ENCODE assay signal across 17 cellular contexts in genomic region chr4:87644286-87644685, GRCh38. TPM values are rescaled to one million over a fixed set of nuclear protein-coding genes. Genes with fewer than 3 reads are reported as not detected.
DNase-seq lines count a peak whose midpoint lies in the region; ATAC-seq and TF ChIP-seq lines count a peak whose summit lies in the region.
"Had no signal": no experiment of that assay in that cellular context is flagged by ENCODE, and none has a peak within 500 bp of the region (broad histone marks: within the 10 kb centered on the region; RNA-seq: fewer than 3 reads in every experiment).

No MANE protein-coding gene starts in this region.

- no peaks in the 10 kb centered on the region for H3K9me3 ChIP-seq in A673 (ENCODE audit: low read depth, low read length, poor library complexity, severe bottlenecking)
- H3K9me3 ChIP-seq: HAP-1 had no signal

- H3K4me3 Mint-ChIP-seq in neural crest cell, result no peak overlapping the region
- H3K4me3 Mint-ChIP-seq in immature natural killer cell, result no peak overlapping the region
- no peak overlapping the region for H3K4me3 Mint-ChIP-seq in stimulated activated memory B cell treated with anti-CD40 and anti-IgM and Interleukin-4, amounts not matched to agents 10 μg/mL and 1 μg/mL and 100 μg/mL, for 72 hours
- H3K4me3 Mint-ChIP-seq: CD4-positive, alpha-beta memory T cell had no signal

- no peaks in the 10 kb centered on the region for H3K27me3 ChIP-seq in A673 (replicated peaks; ENCODE audit: insufficient read depth, low read depth, low read length, poor library complexity)

- peaks cover 8% of the 10 kb centered on the region for H3K9me3 Mint-ChIP-seq in neural crest cell
- H3K9me3 Mint-ChIP-seq in immature natural killer cell, result peaks cover 0 to 2% (median 0%) of the 10 kb centered on the region in 6 donors
- peaks cover under 1% of the 10 kb centered on the region for H3K9me3 Mint-ChIP-seq in stimulated activated memory B cell treated with anti-CD40 and anti-IgM and Interleukin-4, amounts not matched to agents 10 μg/mL and 1 μg/mL and 100 μg/mL, for 72 hours
- H3K9me3 Mint-ChIP-seq: CD4-positive, alpha-beta memory T cell had no signal

- no peaks in the 10 kb centered on the region for H3K4me1 ChIP-seq in A673 (ENCODE audit: insufficient read depth, low read length, poor library complexity, severe bottlenecking)
- H3K4me1 ChIP-seq: HAP-1 had no signal

- no peaks in the 10 kb centered on the region for H3K36me3 ChIP-seq in A673 (ENCODE audit: insufficient read depth, low read length, poor library complexity, severe bottlenecking)
- H3K36me3 ChIP-seq: HAP-1 had no signal

- H3K4me1 Mint-ChIP-seq in neural crest cell (no peaks in the 10 kb centered on the region), immature natural killer cell (no peaks in the 10 kb centered on the region)
- H3K4me1 Mint-ChIP-seq in stimulated activated memory B cell treated with anti-CD40 and anti-IgM and Interleukin-4, amounts not matched to agents 10 μg/mL and 1 μg/mL and 100 μg/mL, for 72 hours, result no peaks in the 10 kb centered on the region

- H3K36me3 Mint-ChIP-seq in neural crest cell (ENCODE audit: low read depth) (peaks cover 2% of the 10 kb centered on the region), immature natural killer cell (no peaks in the 10 kb centered on the region)
- no peaks in the 10 kb centered on the region for H3K36me3 Mint-ChIP-seq in stimulated activated memory B cell treated with anti-CD40 and anti-IgM and Interleukin-4, amounts not matched to agents 10 μg/mL and 1 μg/mL and 100 μg/mL, for 72 hours
- H3K36me3 Mint-ChIP-seq: CD4-positive, alpha-beta memory T cell had no signal

- H3K27ac Mint-ChIP-seq in neural crest cell (ENCODE audit: unreplicated experiment) (no peak overlapping the region), immature natural killer cell (no peak overlapping the region)
- no peak overlapping the region for H3K27ac Mint-ChIP-seq in stimulated activated memory B cell treated with anti-CD40 and anti-IgM and Interleukin-4, amounts not matched to agents 10 μg/mL and 1 μg/mL and 100 μg/mL, for 72 hours
- H3K27ac Mint-ChIP-seq: CD4-positive, alpha-beta memory T cell had no signal

- intact Hi-C loops in A673 (cut with micrococcal nuclease; ENCODE audit: unreplicated experiment), result no loop called here

- ATAC-seq in SK-N-SH treated with all-trans-retinoic acid at 6 μM for 48 hours (0 out of 3 replicates have a peak, but pooled peaks have one; percentile 35), GM18870 (IDR thresholded peaks at IDR 0.05; ENCODE audit: unreplicated experiment) (no peak)
- ATAC-seq in stimulated activated memory B cell treated with anti-CD40 and anti-IgM and Interleukin-4, amounts not matched to agents 10 μg/mL and 1 μg/mL and 100 μg/mL, for 72 hours, result no peak
- ATAC-seq: Panc1, Right ventricle myocardium inferior had no signal

- 0 out of 2 replicates have a peak, but pooled peaks have one; percentile 13 for TF ChIP-seq CTCF in A673 (conservative IDR thresholded peaks at IDR 0.05; ENCODE audit: low read depth, low read length)
- TF ChIP-seq CTCF in GM12873 (IDR thresholded peaks at IDR 0.05; ENCODE audit: insufficient read depth, low read depth, low read length, missing control alignments), result peak; percentile 3
- TF ChIP-seq CTCF in neural crest cell (conservative IDR thresholded peaks at IDR 0.05), result peak; percentile 27

- H3K27me3 Mint-ChIP-seq in neural crest cell (ENCODE audit: low read depth) (no peaks in the 10 kb centered on the region), immature natural killer cell (ENCODE audit: low read depth in 3 of 3) (peaks cover 0 to 8% (median 0%) of the 10 kb centered on the region in 3 donors)
- H3K27me3 Mint-ChIP-seq in stimulated activated memory B cell treated with anti-CD40 and anti-IgM and Interleukin-4, amounts not matched to agents 10 μg/mL and 1 μg/mL and 100 μg/mL, for 72 hours, result peaks cover 2% of the 10 kb centered on the region

- no peak for DNase-seq in A673 (ENCODE audit: low spot score)
- no peak for DNase-seq in neural crest cell (ENCODE audit: low read depth, low spot score)
- DNase-seq in immature natural killer cell, result no peak
- no peak for DNase-seq in SW 1271 (lab: John Stamatoyannopoulos, UW)
- DNase-seq: CD4-positive, alpha-beta memory T cell; NCI-H1092; NCI-H226; NCI-H526 treated with DMSO at 0.1 percent for 48 hours; NK-92 treated with Interleukin-12 subunit alpha and Interleukin-12 subunit beta, amount 100 ng/mL, for 24 hours had no signal

- H3K4me3 ChIP-seq in A673 (ENCODE audit: low read depth, low read length, poor library complexity, severe bottlenecking), result no peak overlapping the region
- H3K4me3 ChIP-seq: HAP-1, SK-N-MC had no signal

- CTCF ChIA-PET in A673 (lab: Charles Lee), result no interaction called here

- POLR2A ChIA-PET in A673 (lab: Charles Lee; ENCODE audit: low non-redundant PET), result no interaction called here

- no TSS peak for BruUV-seq in A673 (replicated peaks; lab: Mats Ljungman, UMichigan)

- H3K27ac ChIP-seq in A673 (ENCODE audit: low read depth, low read length, poor library complexity, severe bottlenecking), result no peak overlapping the region
- H3K27ac ChIP-seq: SK-N-MC had no signal

TF ChIP-seq in SK-N-SH treated with all-trans-retinoic acid at 6 μM for 48 hours, 23 proteins besides CTCF, POLR2A, EP300 and RAD21 (continues in another document):
- TF ChIP-seq ZFP30 (CRISPR knock-in tag; IDR thresholded peaks at IDR 0.05), result no peak
- TF ChIP-seq SNAI2 (CRISPR knock-in tag; IDR thresholded peaks at IDR 0.05), result no peak
- no peak for TF ChIP-seq POU6F1 (CRISPR knock-in tag; IDR thresholded peaks at IDR 0.05; ENCODE audit: borderline replicate concordance, low read depth)
- TF ChIP-seq BACH2 (CRISPR knock-in tag; IDR thresholded peaks at IDR 0.05; ENCODE audit: borderline replicate concordance), result no peak
- no peak for TF ChIP-seq ISL1 (CRISPR knock-in tag; IDR thresholded peaks at IDR 0.05)
- TF ChIP-seq GLIS3 (CRISPR knock-in tag; IDR thresholded peaks at IDR 0.05), result no peak
- TF ChIP-seq ZC3H10 (CRISPR knock-in tag; IDR thresholded peaks at IDR 0.05), result no peak
- TF ChIP-seq, protein P1, sequence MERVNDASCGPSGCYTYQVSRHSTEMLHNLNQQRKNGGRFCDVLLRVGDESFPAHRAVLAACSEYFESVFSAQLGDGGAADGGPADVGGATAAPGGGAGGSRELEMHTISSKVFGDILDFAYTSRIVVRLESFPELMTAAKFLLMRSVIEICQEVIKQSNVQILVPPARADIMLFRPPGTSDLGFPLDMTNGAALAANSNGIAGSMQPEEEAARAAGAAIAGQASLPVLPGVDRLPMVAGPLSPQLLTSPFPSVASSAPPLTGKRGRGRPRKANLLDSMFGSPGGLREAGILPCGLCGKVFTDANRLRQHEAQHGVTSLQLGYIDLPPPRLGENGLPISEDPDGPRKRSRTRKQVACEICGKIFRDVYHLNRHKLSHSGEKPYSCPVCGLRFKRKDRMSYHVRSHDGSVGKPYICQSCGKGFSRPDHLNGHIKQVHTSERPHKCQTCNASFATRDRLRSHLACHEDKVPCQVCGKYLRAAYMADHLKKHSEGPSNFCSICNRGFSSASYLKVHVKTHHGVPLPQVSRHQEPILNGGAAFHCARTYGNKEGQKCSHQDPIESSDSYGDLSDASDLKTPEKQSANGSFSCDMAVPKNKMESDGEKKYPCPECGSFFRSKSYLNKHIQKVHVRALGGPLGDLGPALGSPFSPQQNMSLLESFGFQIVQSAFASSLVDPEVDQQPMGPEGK (CRISPR knock-in tag; IDR thresholded peaks at IDR 0.05; ENCODE audit: borderline replicate concordance), result no peak
- TF ChIP-seq ZFP3 (CRISPR knock-in tag; IDR thresholded peaks at IDR 0.05), result no peak
- TF ChIP-seq, protein P2, sequence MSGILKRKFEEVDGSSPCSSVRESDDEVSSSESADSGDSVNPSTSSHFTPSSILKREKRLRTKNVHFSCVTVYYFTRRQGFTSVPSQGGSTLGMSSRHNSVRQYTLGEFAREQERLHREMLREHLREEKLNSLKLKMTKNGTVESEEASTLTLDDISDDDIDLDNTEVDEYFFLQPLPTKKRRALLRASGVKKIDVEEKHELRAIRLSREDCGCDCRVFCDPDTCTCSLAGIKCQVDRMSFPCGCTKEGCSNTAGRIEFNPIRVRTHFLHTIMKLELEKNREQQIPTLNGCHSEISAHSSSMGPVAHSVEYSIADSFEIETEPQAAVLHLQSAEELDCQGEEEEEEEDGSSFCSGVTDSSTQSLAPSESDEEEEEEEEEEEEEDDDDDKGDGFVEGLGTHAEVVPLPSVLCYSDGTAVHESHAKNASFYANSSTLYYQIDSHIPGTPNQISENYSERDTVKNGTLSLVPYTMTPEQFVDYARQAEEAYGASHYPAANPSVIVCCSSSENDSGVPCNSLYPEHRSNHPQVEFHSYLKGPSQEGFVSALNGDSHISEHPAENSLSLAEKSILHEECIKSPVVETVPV (CRISPR knock-in tag; IDR thresholded peaks at IDR 0.05), result no peak
- TF ChIP-seq ESRRG (CRISPR knock-in tag; IDR thresholded peaks at IDR 0.05), result no peak
- TF ChIP-seq ZNF70 (CRISPR knock-in tag; IDR thresholded peaks at IDR 0.05), result no peak
- no peak for TF ChIP-seq ZNF565 (CRISPR knock-in tag; conservative IDR thresholded peaks at IDR 0.05; ENCODE audit: low read depth)

RNA-seq across cellular contexts. Expression of gene DMP1, which starts 5.8 kb away (rescaled TPM):
- not detected in 2 replicates for total RNA-seq in A673 (2021)
- not detected in 2 replicates for total RNA-seq in neural crest cell
- polyA plus RNA-seq in immature natural killer cell, result not detected
- total RNA-seq: CD4-positive, alpha-beta memory T cell; Right ventricle myocardium inferior had no signal
- polyA plus RNA-seq: CD4-positive, alpha-beta memory T cell had no signal

RNA-seq across cellular contexts. Expression of gene DSPP, which starts 36.0 kb away (rescaled TPM):
- total RNA-seq in A673 (2021) (not detected in 2 replicates), neural crest cell (not detected in 2 replicates)
- not detected for polyA plus RNA-seq in immature natural killer cell
- total RNA-seq: CD4-positive, alpha-beta memory T cell; Right ventricle myocardium inferior had no signal
- polyA plus RNA-seq: CD4-positive, alpha-beta memory T cell had no signal
